8 cellular contexts compared by ENCODE assay signal in the genomic region with DNA sequence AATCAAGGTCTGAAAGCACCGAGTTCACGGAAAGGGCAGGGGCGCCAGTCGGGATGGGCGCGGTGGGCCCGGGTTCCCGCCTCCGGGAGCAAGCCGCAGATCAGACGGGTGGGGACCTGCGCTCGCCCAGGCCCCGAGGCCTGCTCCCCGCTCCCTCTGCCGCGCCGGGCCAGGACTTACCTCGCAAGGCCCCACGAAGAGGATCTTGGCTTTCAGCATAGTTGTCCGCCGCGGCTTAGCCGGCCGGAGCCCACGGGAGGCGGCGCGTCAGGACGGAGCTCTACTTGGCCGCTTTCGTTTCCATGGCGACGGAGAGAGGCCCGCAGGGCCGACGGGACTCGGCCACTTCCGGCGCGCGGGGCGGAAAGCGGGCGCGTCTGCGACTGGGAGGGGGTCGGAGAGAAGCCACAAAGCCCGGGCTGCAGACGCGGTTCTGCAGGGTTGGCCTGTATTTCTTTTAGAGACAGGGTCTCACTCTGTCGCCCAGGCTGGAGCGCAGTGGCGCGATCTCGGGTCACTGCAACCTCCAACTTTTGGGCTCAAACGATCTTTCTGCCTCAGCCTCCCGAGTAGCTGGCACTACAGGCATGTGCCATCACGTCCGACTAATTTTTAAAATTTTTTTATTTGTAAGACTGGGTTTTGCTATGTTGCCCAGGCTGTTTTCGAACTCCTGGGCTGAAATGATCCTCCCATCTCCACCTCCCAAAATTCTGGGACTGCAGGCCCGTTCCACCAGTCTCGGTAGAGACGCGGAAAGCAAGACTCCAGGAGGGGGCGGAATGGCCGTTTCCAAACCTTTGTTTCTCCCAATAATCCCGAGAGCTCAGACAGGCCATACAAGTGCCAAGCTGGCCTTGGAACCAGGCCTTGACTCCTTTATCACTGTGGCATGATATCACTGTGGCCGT. TPM values are rescaled to one million over a fixed set of nuclear protein-coding genes. Genes with fewer than 3 reads are reported as not detected.
DNase-seq lines count a peak whose midpoint lies in the region; ATAC-seq and TF ChIP-seq lines count a peak whose summit lies in the region.

A gene (minus strand): TSS at position 322 of the 911 bp plus-strand sequence. CDS start 103 bp downstream, at position 219.

- H3K27me3 ChIP-seq in mucosa of stomach (ENCODE audit: control insufficient read depth, insufficient read depth, low read length), result no peaks in the 10 kb centered on the region

- H3K36me3 ChIP-seq in OCI-LY7 (ENCODE audit: insufficient read depth, low read length) (no peaks in the 10 kb centered on the region), mucosa of stomach (ENCODE audit: control insufficient read depth, insufficient read depth, low read length) (no peaks in the 10 kb centered on the region)

- no peaks in the 10 kb centered on the region for H3K9me2 ChIP-seq in OCI-LY7 (ENCODE audit: insufficient read depth, low read length)

- H2AFZ ChIP-seq in OCI-LY7 (ENCODE audit: low read length), result peak within 1 kb of the TSS; percentile 84

- no peaks in the 10 kb centered on the region for H3K27me3 Mint-ChIP-seq in IgD-negative memory B cell

- H3K27ac ChIP-seq in OCI-LY7 (ENCODE audit: low read depth, low read length, poor library complexity, severe bottlenecking), result peak within 1 kb of the TSS; percentile 48

- H3K36me3 Mint-ChIP-seq in IgD-negative memory B cell, result peaks cover 5% of the 10 kb centered on the region

- H3K9me3 ChIP-seq in OCI-LY7 (ENCODE audit: low read length) (no peaks in the 10 kb centered on the region), mucosa of stomach (ENCODE audit: control insufficient read depth, low read length) (no peaks in the 10 kb centered on the region)

- H3K79me2 ChIP-seq in OCI-LY7 (ENCODE audit: insufficient read depth, low read depth, low read length), result no peaks in the 10 kb centered on the region

- POLR2A ChIA-PET in OCI-LY7 (lab: Charles Lee), result interaction anchor here (0.7 to 1.6 kb wide), 4 partner anchors 12 to 711 kb away, joined by 3 to 4 read pairs (median 4); no protein-coding TSS in a partner anchor

- H3K4me3 Mint-ChIP-seq in IgD-negative memory B cell, result peak within 1 kb of the TSS; percentile 91 to 97 (median 94)

- peak within 1 kb of the TSS; percentile 83 to 95 (median 90) for H3K27ac Mint-ChIP-seq in IgD-negative memory B cell

- no peaks in the 10 kb centered on the region for H4K20me1 ChIP-seq in OCI-LY7 (ENCODE audit: insufficient read depth, low read length)

- CTCF ChIA-PET in OCI-LY7 (lab: Charles Lee; ENCODE audit: unreplicated experiment), result no interaction called here

- TF ChIP-seq POLR2A in erythroblast (IDR thresholded peaks at IDR 0.05; ENCODE audit: low read length), result peak; percentile 73

- peak within 1 kb of the TSS; percentile 87 for H3K4me3 ChIP-seq in OCI-LY7 (ENCODE audit: low read depth, low read length, poor library complexity, severe bottlenecking)
- H3K4me3 ChIP-seq in mucosa of stomach (ENCODE audit: low read length), result peak within 1 kb of the TSS; percentile 27

- BruUV-seq in OCI-LY7 (replicated peaks; lab: Mats Ljungman, UMichigan), result TSS peak; percentile 98

- H3K9ac ChIP-seq in mucosa of stomach (ENCODE audit: low read length), result peak within 1 kb of the TSS; percentile 76

- peak; percentile 59 for TF ChIP-seq CTCF in OCI-LY7 (conservative IDR thresholded peaks at IDR 0.05; ENCODE audit: low read length)

- H3K4me1 ChIP-seq in OCI-LY7 (ENCODE audit: insufficient read depth, low read length, poor library complexity, severe bottlenecking) (peaks cover 12% of the 10 kb centered on the region), mucosa of stomach (ENCODE audit: control insufficient read depth, insufficient read depth, low read length) (peaks cover 13% of the 10 kb centered on the region)

- peak; percentile 68 for DNase-seq in DMS 273 treated with DMSO at 0.1 percent for 48 hours (lab: John Stamatoyannopoulos, UW)
- peak; percentile 98 for DNase-seq in OCI-LY7 (ENCODE audit: low spot score)
- peak; percentile 79 for DNase-seq in activated T-cell treated with anti-CD3 and anti-CD28 coated beads, Interleukin-2, amount 50 U/mL, for 1 hour
- peak; percentile 91 to 93 for DNase-seq in erythroblast (lab: John Stamatoyannopoulos, UW)
- DNase-seq in stimulated activated CD8-positive, alpha-beta memory T cell treated with anti-CD3 and anti-CD28 coated beads, Interleukin-4, amount 100 ng/mL, for 48 hours, result peak; percentile 93

- H3K4me1 Mint-ChIP-seq in IgD-negative memory B cell, result peaks cover 6 to 12% (median 8%) of the 10 kb centered on the region in 3 donors

- H3K9me3 Mint-ChIP-seq in IgD-negative memory B cell, result no peaks in the 10 kb centered on the region

- peak within 1 kb of the TSS; percentile 87 for H3K4me2 ChIP-seq in OCI-LY7 (ENCODE audit: low read length)

- intact Hi-C loops in OCI-LY7 (cut with micrococcal nuclease; ENCODE audit: unreplicated experiment), result no loop called here

- ATAC-seq in GM21526 (IDR thresholded peaks at IDR 0.05; ENCODE audit: low FRiP score, unreplicated experiment), result peak; percentile 94

RNA-seq across cellular contexts. Expression of the gene that starts here (rescaled TPM):
- polyA plus RNA-seq in IgD-negative memory B cell, result 5.3 TPM
- total RNA-seq in OCI-LY7 (2014; rRNA removed; shearing (Covaris generic)), result 8.7 and 14.6 TPM in 2 replicates
- total RNA-seq in OCI-LY7 (2022), result 13.2 and 14.1 TPM in 2 replicates

Comparison
In these comparisons a context has a peak if more than half of its experiments do, and no peak if none do; other contexts are left out.
1. Peak in every context shown above with its lines: DNase-seq, ATAC-seq, H3K4me3 ChIP-seq and H3K27ac ChIP-seq.